In the genomic region with DNA sequence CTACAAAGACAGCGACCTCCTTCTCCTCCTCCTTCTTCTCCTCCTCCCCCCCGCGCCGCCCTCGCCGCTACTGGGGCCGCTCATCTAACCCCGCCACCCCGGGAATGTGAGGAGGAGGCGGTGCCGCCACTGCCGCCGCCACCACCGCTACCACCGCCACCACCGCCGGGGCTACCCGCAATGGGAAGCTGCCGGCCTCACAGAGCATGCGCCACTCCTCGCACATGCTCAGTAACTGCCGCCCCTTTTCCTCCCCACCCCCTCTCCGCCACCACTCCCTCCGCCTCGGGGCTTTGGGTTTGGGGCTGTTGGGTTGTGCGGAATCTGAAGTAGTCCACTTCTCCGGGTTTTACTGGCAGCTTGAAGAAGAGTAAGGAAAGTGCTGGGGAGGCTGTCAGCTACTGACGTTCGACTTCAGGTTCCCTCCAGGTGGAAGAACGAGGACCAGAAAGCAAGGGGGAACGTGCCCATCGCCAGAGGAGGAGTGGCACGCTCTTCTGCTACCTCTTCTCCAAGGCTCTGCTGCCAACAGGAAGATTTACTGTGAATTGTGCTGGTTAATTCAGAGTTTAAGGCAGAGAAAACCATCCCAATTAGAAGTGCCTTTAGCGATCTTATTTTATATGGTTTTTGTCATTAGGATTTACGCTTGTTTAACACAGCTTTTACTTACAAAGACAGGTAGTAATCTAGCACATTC, we compare ENCODE assay signal across 8 cellular contexts. TPM values are rescaled to one million over a fixed set of nuclear protein-coding genes. Genes with fewer than 3 reads are reported as not detected.
A peak's percentile ranks its signal among the peaks of the same experiment; 100 is the strongest.
DNase-seq lines count a peak whose midpoint lies in the region; ATAC-seq, FAIRE-seq and TF ChIP-seq lines count a peak whose summit lies in the region.

A gene with protein sequence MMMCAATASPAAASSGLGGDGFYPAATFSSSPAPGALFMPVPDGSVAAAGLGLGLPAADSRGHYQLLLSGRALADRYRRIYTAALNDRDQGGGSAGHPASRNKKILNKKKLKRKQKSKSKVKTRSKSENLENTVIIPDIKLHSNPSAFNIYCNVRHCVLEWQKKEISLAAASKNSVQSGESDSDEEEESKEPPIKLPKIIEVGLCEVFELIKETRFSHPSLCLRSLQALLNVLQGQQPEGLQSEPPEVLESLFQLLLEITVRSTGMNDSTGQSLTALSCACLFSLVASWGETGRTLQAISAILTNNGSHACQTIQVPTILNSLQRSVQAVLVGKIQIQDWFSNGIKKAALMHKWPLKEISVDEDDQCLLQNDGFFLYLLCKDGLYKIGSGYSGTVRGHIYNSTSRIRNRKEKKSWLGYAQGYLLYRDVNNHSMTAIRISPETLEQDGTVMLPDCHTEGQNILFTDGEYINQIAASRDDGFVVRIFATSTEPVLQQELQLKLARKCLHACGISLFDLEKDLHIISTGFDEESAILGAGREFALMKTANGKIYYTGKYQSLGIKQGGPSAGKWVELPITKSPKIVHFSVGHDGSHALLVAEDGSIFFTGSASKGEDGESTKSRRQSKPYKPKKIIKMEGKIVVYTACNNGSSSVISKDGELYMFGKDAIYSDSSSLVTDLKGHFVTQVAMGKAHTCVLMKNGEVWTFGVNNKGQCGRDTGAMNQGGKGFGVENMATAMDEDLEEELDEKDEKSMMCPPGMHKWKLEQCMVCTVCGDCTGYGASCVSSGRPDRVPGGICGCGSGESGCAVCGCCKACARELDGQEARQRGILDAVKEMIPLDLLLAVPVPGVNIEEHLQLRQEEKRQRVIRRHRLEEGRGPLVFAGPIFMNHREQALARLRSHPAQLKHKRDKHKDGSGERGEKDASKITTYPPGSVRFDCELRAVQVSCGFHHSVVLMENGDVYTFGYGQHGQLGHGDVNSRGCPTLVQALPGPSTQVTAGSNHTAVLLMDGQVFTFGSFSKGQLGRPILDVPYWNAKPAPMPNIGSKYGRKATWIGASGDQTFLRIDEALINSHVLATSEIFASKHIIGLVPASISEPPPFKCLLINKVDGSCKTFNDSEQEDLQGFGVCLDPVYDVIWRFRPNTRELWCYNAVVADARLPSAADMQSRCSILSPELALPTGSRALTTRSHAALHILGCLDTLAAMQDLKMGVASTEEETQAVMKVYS (N-terminal part only) (minus strand): TSS at position 190 of the 700 bp plus-strand sequence. CDS start 319 bp downstream, outside the sequence.

- dilution Hi-C loops in mammary epithelial cell (cut with HindIII; ENCODE audit: low sequenced_read_pairs), result no loop called here

- H2AFZ ChIP-seq in ACC112 (ENCODE audit: low read length, unreplicated experiment), result peak within 1 kb of the TSS; percentile 83
- H2AFZ ChIP-seq in mammary epithelial cell (ENCODE audit: low read depth, low read length), result peak within 1 kb of the TSS; percentile 91

- no TSS peak for BruUV-seq in mammary epithelial cell (replicated peaks; lab: Mats Ljungman, UMichigan)

- CTCF ChIA-PET in mammary epithelial cell (lab: Charles Lee; ENCODE audit: low non-redundant PET), result interaction anchor here (0.5 kb wide), 1 partner anchor 152 kb away, joined by 18 read pairs; no protein-coding TSS in a partner anchor

- H3K27me3 ChIP-seq in ACC112 (ENCODE audit: insufficient read depth, low read length) (no peaks in the 10 kb centered on the region), WERI-Rb-1 (ENCODE audit: insufficient read depth, low read depth, severe bottlenecking) (no peaks in the 10 kb centered on the region), mammary epithelial cell (ENCODE audit: insufficient read depth, low read length) (no peaks in the 10 kb centered on the region), iPS-20b (ENCODE audit: insufficient read depth, low read length) (peaks cover 28% of the 10 kb centered on the region), small intestine (ENCODE audit: control insufficient read depth in 2 of 2, insufficient read depth in 2 of 2, low read length in 2 of 2) (no peaks in the 10 kb centered on the region)

- H3K79me2 ChIP-seq in ACC112 (ENCODE audit: control insufficient read depth, insufficient read depth, low read length, unreplicated experiment) (peaks cover 47% of the 10 kb centered on the region), mammary epithelial cell (ENCODE audit: insufficient read depth, low read length) (peaks cover 49% of the 10 kb centered on the region)

- peak within 1 kb of the TSS; percentile 29 for H3K27ac ChIP-seq in ACC112 (ENCODE audit: low read depth, low read length)
- H3K27ac ChIP-seq in WERI-Rb-1, result peak within 1 kb of the TSS; percentile 84
- peak within 1 kb of the TSS; percentile 48 for H3K27ac ChIP-seq in mammary epithelial cell (ENCODE audit: insufficient read depth, low read depth, low read length)
- no peak within 1 kb of the TSS for H3K27ac ChIP-seq in iPS-20b (ENCODE audit: low read length)
- H3K27ac ChIP-seq in small intestine (ENCODE audit: low read depth in 1 of 2, low read length in 1 of 2), result peak within 1 kb of the TSS; percentile 71 to 73

- H3K9ac ChIP-seq in mammary epithelial cell (ENCODE audit: insufficient read depth, low read length) (peak within 1 kb of the TSS; percentile 66), iPS-20b (ENCODE audit: low read depth, low read length) (peak within 1 kb of the TSS; percentile 56; the same call in 1 of the 2 replicates)

- peaks cover 12% of the 10 kb centered on the region for H3K4me1 ChIP-seq in ACC112 (ENCODE audit: control insufficient read depth, insufficient read depth, low read length, unreplicated experiment)
- H3K4me1 ChIP-seq in mammary epithelial cell (ENCODE audit: insufficient read depth, low read length), result peaks cover 17% of the 10 kb centered on the region
- H3K4me1 ChIP-seq in iPS-20b (ENCODE audit: insufficient read depth, low read length), result peaks cover 15% of the 10 kb centered on the region; the same call in 1 of the 2 replicates
- peaks cover 3 to 16% of the 10 kb centered on the region in 2 donors for H3K4me1 ChIP-seq in small intestine (ENCODE audit: control insufficient read depth in 2 of 2, insufficient read depth in 1 of 2, low read depth in 1 of 2, low read length in 1 of 2)

- peak within 1 kb of the TSS; percentile 89 for H3K4me3 ChIP-seq in ACC112 (ENCODE audit: low read depth, low read length)
- H3K4me3 ChIP-seq in WERI-Rb-1 (ENCODE audit: low read depth, low read length), result peak within 1 kb of the TSS; percentile 68
- peak within 1 kb of the TSS; percentile 89 to 93 (median 92) for H3K4me3 ChIP-seq in mammary epithelial cell (replicated peaks in 1 of 3; ENCODE audit: insufficient read depth in 1 of 3, low read depth in 2 of 3, low read length in 3 of 3)
- peak within 1 kb of the TSS; percentile 75 for H3K4me3 ChIP-seq in iPS-20b (ENCODE audit: low read length)
- peak within 1 kb of the TSS; percentile 59 to 77 for H3K4me3 ChIP-seq in small intestine (ENCODE audit: low read depth in 1 of 2, low read length in 2 of 2)

- H3K36me3 ChIP-seq in ACC112 (ENCODE audit: insufficient read depth, low read length) (no peaks in the 10 kb centered on the region), WERI-Rb-1 (no peaks in the 10 kb centered on the region), mammary epithelial cell (ENCODE audit: insufficient read depth, low read length) (no peaks in the 10 kb centered on the region), iPS-20b (ENCODE audit: insufficient read depth, low read depth, low read length) (no peaks in the 10 kb centered on the region), small intestine (ENCODE audit: control insufficient read depth in 2 of 2, insufficient read depth in 2 of 2, low read length in 2 of 2) (no peaks in the 10 kb centered on the region)

- no peaks in the 10 kb centered on the region for H4K20me1 ChIP-seq in mammary epithelial cell (ENCODE audit: insufficient read depth, low read length)

- 0% methylated on average over 10 of the region's 35 CpGs for WGBS in mammary epithelial cell (ENCODE audit: low coverage, missing lambda C conversion rate)
- 1 to 2% (median 2%) methylated on average over 20 to 35 of the region's 35 CpGs for WGBS in small intestine, 3 donors

- ATAC-seq in GM18873 (IDR thresholded peaks at IDR 0.05; ENCODE audit: low FRiP score, unreplicated experiment) (peak; percentile 59), HG03139 (IDR thresholded peaks at IDR 0.05; ENCODE audit: unreplicated experiment) (peak; percentile 49)

- peak; percentile 96 for DNase-seq in NCI-H2227 (lab: John Stamatoyannopoulos, UW; ENCODE audit: unreplicated experiment)
- peak; percentile 95 for DNase-seq in WERI-Rb-1
- DNase-seq in mammary epithelial cell, result peak; percentile 99
- peak; percentile 99 for DNase-seq in small intestine

- intact Hi-C loops in mammary epithelial cell (cut with micrococcal nuclease), result loop anchor here (1.0 to 10.0 kb wide), 5 partner anchors 60 to 300 kb away; a partner anchor contains a TSS

- TF ChIP-seq CTCF in WERI-Rb-1 (IDR thresholded peaks at IDR 0.05; ENCODE audit: low read depth, low read length) (no peak), mammary epithelial cell (conservative IDR thresholded peaks at IDR 0.05 in 1 of 2, IDR thresholded peaks at IDR 0.05 in 1 of 2; ENCODE audit: extremely low read depth in 1 of 2, insufficient read depth in 1 of 2, low read depth in 1 of 2, low read length in 2 of 2) (no peak)

- peak within 1 kb of the TSS; percentile 93 for H3K4me2 ChIP-seq in mammary epithelial cell (ENCODE audit: insufficient read depth, low read depth, low read length)

- no peak for FAIRE-seq in small intestine (lab: Jason Lieb, UNC)

- H3K9me3 ChIP-seq in WERI-Rb-1 (ENCODE audit: severe bottlenecking) (no peaks in the 10 kb centered on the region), mammary epithelial cell (replicated peaks; ENCODE audit: insufficient read depth, low read length) (no peaks in the 10 kb centered on the region), iPS-20b (ENCODE audit: insufficient read depth, low read depth, low read length) (no peaks in the 10 kb centered on the region), small intestine (ENCODE audit: control insufficient read depth, low read depth) (no peaks in the 10 kb centered on the region)

- in situ Hi-C loops in mammary epithelial cell (cut with MboI; ENCODE audit: low sequenced_read_pairs in 2 of 2), result no loop called here

RNA-seq across cellular contexts. Expression of the gene that starts here (rescaled TPM):
- total RNA-seq in mammary epithelial cell, result 10 to 100 TPM; 59.8 to 66.2 TPM
- polyA plus RNA-seq in mammary epithelial cell, result 16.3 TPM
- polyA minus RNA-seq in mammary epithelial cell, result 52.1 TPM
- polyA plus RNA-seq in small intestine, result 10 to 100 TPM; 11.2 to 24.6 (median 22.4) TPM
